1 cellular context compared by ENCODE assay signal in genomic region chr20:63697868-63698545, GRCh38.
TF ChIP-seq lines count a peak whose summit lies in the region.

No MANE protein-coding gene starts in this region.

TF ChIP-seq in SK-N-SH, 30 proteins besides CTCF, POLR2A, EP300 and RAD21 (continued from another document):
- TF ChIP-seq, protein P1, sequence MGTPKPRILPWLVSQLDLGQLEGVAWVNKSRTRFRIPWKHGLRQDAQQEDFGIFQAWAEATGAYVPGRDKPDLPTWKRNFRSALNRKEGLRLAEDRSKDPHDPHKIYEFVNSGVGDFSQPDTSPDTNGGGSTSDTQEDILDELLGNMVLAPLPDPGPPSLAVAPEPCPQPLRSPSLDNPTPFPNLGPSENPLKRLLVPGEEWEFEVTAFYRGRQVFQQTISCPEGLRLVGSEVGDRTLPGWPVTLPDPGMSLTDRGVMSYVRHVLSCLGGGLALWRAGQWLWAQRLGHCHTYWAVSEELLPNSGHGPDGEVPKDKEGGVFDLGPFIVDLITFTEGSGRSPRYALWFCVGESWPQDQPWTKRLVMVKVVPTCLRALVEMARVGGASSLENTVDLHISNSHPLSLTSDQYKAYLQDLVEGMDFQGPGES (IDR thresholded peaks at IDR 0.05; ENCODE audit: low read depth, low read length) = no peak
- no peak for TF ChIP-seq RCOR1 (IDR thresholded peaks at IDR 0.05; ENCODE audit: low read length)
- TF ChIP-seq CHD2 (IDR thresholded peaks at IDR 0.05; ENCODE audit: low read length, partially characterized antibody) = no peak
- TF ChIP-seq EZH2phosphoT487 (IDR thresholded peaks at IDR 0.05; ENCODE audit: borderline replicate concordance, low read depth) = no peak
- TF ChIP-seq POLR2AphosphoS5 (IDR thresholded peaks at IDR 0.05; ENCODE audit: low read depth, low read length) = no peak
- no peak for TF ChIP-seq RFX5 (IDR thresholded peaks at IDR 0.05; ENCODE audit: low read length)
- TF ChIP-seq YY1 (IDR thresholded peaks at IDR 0.05; ENCODE audit: low read depth) = no peak
- TF ChIP-seq, protein P2, sequence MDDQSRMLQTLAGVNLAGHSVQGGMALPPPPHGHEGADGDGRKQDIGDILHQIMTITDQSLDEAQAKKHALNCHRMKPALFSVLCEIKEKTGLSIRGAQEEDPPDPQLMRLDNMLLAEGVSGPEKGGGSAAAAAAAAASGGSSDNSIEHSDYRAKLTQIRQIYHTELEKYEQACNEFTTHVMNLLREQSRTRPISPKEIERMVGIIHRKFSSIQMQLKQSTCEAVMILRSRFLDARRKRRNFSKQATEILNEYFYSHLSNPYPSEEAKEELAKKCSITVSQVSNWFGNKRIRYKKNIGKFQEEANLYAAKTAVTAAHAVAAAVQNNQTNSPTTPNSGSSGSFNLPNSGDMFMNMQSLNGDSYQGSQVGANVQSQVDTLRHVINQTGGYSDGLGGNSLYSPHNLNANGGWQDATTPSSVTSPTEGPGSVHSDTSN (IDR thresholded peaks at IDR 0.05) = no peak
- no peak for TF ChIP-seq NRF1 (IDR thresholded peaks at IDR 0.05; ENCODE audit: low read depth, low read length)
- TF ChIP-seq JUND (IDR thresholded peaks at IDR 0.05) = no peak
- TF ChIP-seq TEAD4 (IDR thresholded peaks at IDR 0.05; ENCODE audit: borderline replicate concordance, insufficient read depth) = no peak
- TF ChIP-seq TCF12 (IDR thresholded peaks at IDR 0.05) = no peak
- no peak for TF ChIP-seq USF2 (IDR thresholded peaks at IDR 0.05; ENCODE audit: borderline replicate concordance, low read depth, low read length)
- no peak for TF ChIP-seq GABPA (IDR thresholded peaks at IDR 0.05; ENCODE audit: low read depth)
- no peak for TF ChIP-seq TAF1 (IDR thresholded peaks at IDR 0.05; ENCODE audit: borderline replicate concordance, low read depth, low read length)
- no peak for TF ChIP-seq FOSL2 (IDR thresholded peaks at IDR 0.05; ENCODE audit: borderline replicate concordance, low read depth)
- no peak; the same call in 1 of the 2 replicates for TF ChIP-seq SIN3A (IDR thresholded peaks at IDR 0.05; ENCODE audit: borderline replicate concordance, low read depth, low read length)
- no peak for TF ChIP-seq SMC3 (IDR thresholded peaks at IDR 0.05; ENCODE audit: low read depth, low read length)
